Comparison of ENCODE assay signal across 1 cellular context in genomic region chr17:74433421-74434121, GRCh38.
A peak's percentile ranks its signal among the peaks of the same experiment; 100 is the strongest.
TF ChIP-seq lines count a peak whose summit lies in the region.

No MANE protein-coding gene starts in this region.

TF ChIP-seq in HepG2, 621 proteins besides CTCF, POLR2A, EP300 and RAD21 (continued from another document and continues in another):
- TF ChIP-seq ZBTB40 (IDR thresholded peaks at IDR 0.05) (no peak), ZBTB40 (CRISPR knock-in tag; IDR thresholded peaks at IDR 0.05) (0 out of 2 replicates have a peak, but pooled peaks have one; percentile 29), KAT7 (CRISPR knock-in tag; IDR thresholded peaks at IDR 0.05; ENCODE audit: borderline replicate concordance) (peak; percentile 71; the same call in 1 of the 2 replicates), DNMT3B (CRISPR knock-in tag; conservative IDR thresholded peaks at IDR 0.05) (0 out of 2 replicates have a peak, but pooled peaks have one; percentile 56), ZNF317 (CRISPR knock-in tag; IDR thresholded peaks at IDR 0.05) (0 out of 2 replicates have a peak, but pooled peaks have one; percentile 43), ZNF841 (CRISPR knock-in tag; IDR thresholded peaks at IDR 0.05; ENCODE audit: borderline replicate concordance) (no peak), PHF20 (CRISPR knock-in tag; IDR thresholded peaks at IDR 0.05) (no peak), ZFAT (CRISPR knock-in tag; conservative IDR thresholded peaks at IDR 0.05) (no peak), FOXK1 (CRISPR knock-in tag; IDR thresholded peaks at IDR 0.05; ENCODE audit: borderline replicate concordance, low read depth) (peak; percentile 38; the same call in 1 of the 2 replicates), THAP11 (CRISPR knock-in tag; IDR thresholded peaks at IDR 0.05) (peak; percentile 48; the same call in 1 of the 2 replicates), HOXA3 (CRISPR knock-in tag; IDR thresholded peaks at IDR 0.05) (peak; percentile 35; the same call in 1 of the 2 replicates), SOX6 (IDR thresholded peaks at IDR 0.05) (no peak), SOX6 (CRISPR knock-in tag; IDR thresholded peaks at IDR 0.05) (peak; percentile 24; the same call in 1 of the 2 replicates), ZNF704 (CRISPR knock-in tag; IDR thresholded peaks at IDR 0.05; ENCODE audit: borderline replicate concordance) (no peak), FLYWCH1 (CRISPR knock-in tag; IDR thresholded peaks at IDR 0.05) (no peak), AKAP8 (CRISPR knock-in tag; IDR thresholded peaks at IDR 0.05) (peak; percentile 89; the same call in 1 of the 2 replicates), NKX3-1 (CRISPR knock-in tag; IDR thresholded peaks at IDR 0.05) (0 out of 2 replicates have a peak, but pooled peaks have one; percentile 23), ZNF224 (CRISPR knock-in tag; IDR thresholded peaks at IDR 0.05) (0 out of 2 replicates have a peak, but pooled peaks have one; percentile 27), ZNF891 (CRISPR knock-in tag; IDR thresholded peaks at IDR 0.05) (peak; percentile 82), TFAP4 (IDR thresholded peaks at IDR 0.05; ENCODE audit: borderline replicate concordance, low read depth) (peak; percentile 30; the same call in 1 of the 2 replicates), ZFX (CRISPR knock-in tag; IDR thresholded peaks at IDR 0.05; ENCODE audit: low read depth) (peak; percentile 87), SPEN (CRISPR knock-in tag; IDR thresholded peaks at IDR 0.05; ENCODE audit: low read depth) (0 out of 2 replicates have a peak, but pooled peaks have one; percentile 58), RFX3 (CRISPR knock-in tag; IDR thresholded peaks at IDR 0.05) (no peak), ZSCAN12 (CRISPR knock-in tag; IDR thresholded peaks at IDR 0.05) (no peak), REXO4 (CRISPR knock-in tag; IDR thresholded peaks at IDR 0.05; ENCODE audit: borderline replicate concordance) (no peak), IKZF5 (CRISPR knock-in tag; IDR thresholded peaks at IDR 0.05) (peak; percentile 48; the same call in 1 of the 2 replicates), ZNF281 (CRISPR knock-in tag; IDR thresholded peaks at IDR 0.05; ENCODE audit: borderline replicate concordance) (peak; percentile 66), ZNF552 (CRISPR knock-in tag; IDR thresholded peaks at IDR 0.05; ENCODE audit: borderline replicate concordance) (no peak), GATAD1 (CRISPR knock-in tag; IDR thresholded peaks at IDR 0.05) (no peak), ZBTB8A (CRISPR knock-in tag; IDR thresholded peaks at IDR 0.05; ENCODE audit: borderline replicate concordance, low read depth) (no peak), ZNF17 (CRISPR knock-in tag; IDR thresholded peaks at IDR 0.05) (no peak), RERE (CRISPR knock-in tag; IDR thresholded peaks at IDR 0.05; ENCODE audit: low read depth) (no peak), TSC22D2 (CRISPR knock-in tag; IDR thresholded peaks at IDR 0.05; ENCODE audit: borderline replicate concordance) (0 out of 2 replicates have a peak, but pooled peaks have one; percentile 32)
- TF ChIP-seq, protein P1, sequence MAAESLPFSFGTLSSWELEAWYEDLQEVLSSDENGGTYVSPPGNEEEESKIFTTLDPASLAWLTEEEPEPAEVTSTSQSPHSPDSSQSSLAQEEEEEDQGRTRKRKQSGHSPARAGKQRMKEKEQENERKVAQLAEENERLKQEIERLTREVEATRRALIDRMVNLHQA (CRISPR knock-in tag; IDR thresholded peaks at IDR 0.05): no peak
- TF ChIP-seq, protein P2, sequence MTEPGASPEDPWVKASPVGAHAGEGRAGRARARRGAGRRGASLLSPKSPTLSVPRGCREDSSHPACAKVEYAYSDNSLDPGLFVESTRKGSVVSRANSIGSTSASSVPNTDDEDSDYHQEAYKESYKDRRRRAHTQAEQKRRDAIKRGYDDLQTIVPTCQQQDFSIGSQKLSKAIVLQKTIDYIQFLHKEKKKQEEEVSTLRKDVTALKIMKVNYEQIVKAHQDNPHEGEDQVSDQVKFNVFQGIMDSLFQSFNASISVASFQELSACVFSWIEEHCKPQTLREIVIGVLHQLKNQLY (CRISPR knock-in tag; IDR thresholded peaks at IDR 0.05): no peak
- TF ChIP-seq, protein P3, sequence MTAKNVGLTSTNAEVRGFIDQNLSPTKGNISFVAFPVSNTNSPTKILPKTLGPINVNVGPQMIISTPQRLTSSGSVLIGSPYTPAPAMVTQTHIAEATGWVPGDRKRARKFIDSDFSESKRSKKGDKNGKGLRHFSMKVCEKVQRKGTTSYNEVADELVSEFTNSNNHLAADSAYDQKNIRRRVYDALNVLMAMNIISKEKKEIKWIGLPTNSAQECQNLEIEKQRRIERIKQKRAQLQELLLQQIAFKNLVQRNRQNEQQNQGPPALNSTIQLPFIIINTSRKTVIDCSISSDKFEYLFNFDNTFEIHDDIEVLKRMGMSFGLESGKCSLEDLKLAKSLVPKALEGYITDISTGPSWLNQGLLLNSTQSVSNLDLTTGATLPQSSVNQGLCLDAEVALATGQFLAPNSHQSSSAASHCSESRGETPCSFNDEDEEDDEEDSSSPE (CRISPR knock-in tag; IDR thresholded peaks at IDR 0.05): no peak
